Comparison of ENCODE assay signal across 8 cellular contexts in the genomic region with DNA sequence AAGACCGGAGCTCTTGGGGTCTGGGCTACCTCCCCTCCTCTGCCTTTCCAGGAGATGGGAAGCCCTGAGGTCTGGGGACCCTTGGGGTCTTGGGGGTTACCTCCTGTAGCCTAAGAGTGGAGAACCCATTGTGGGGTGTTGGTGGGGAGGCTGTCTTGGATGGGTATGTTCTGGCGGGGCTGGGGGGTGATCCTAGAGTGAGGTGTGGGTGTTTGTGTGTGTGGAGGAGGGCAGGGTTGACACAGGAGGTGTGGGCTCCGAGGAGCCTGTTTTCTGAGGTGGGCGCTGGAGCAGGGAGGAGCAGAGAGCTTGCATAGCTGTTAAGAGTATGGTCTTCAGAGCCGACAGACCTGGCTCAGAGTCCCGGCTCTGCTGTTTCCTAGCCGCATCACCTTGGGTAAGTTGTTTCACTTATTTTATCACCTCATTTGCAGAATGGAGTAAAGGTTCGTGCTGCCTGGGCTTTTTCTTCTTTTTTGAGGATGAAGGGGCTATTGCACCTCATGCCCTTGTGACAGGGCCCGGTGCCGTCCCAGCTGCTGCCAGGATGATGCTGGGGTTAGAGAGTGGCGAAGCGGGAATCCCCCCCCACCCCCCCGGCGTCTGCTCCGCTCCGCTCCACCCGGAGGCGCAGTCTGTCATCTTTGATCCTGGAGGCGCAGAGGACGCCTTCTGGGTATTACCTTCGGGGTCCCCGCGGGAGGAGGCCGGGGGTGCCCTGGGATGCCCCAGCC. TPM values are rescaled to one million over a fixed set of nuclear protein-coding genes. Genes with fewer than 3 reads are reported as not detected.
A peak's percentile ranks its signal among the peaks of the same experiment; 100 is the strongest.
DNase-seq lines count a peak whose midpoint lies in the region; ATAC-seq, FAIRE-seq and TF ChIP-seq lines count a peak whose summit lies in the region.

No MANE protein-coding gene starts in this region.

- H4K20me1 ChIP-seq in astrocyte (ENCODE audit: insufficient read depth, low read length): peaks cover 91% of the 10 kb centered on the region

- TF ChIP-seq CTCF in A549 (IDR thresholded peaks at IDR 0.05) (no peak), astrocyte (IDR thresholded peaks at IDR 0.05; ENCODE audit: insufficient read depth, low read depth, low read length) (no peak), mesothelial cell of epicardium (IDR thresholded peaks at IDR 0.05; ENCODE audit: unreplicated experiment) (no peak)

- H3K36me3 ChIP-seq in astrocyte (ENCODE audit: insufficient read depth, low read length): no peaks in the 10 kb centered on the region

- H3K36me3 Mint-ChIP-seq in astrocyte (ENCODE audit: low read depth, unreplicated experiment) (peaks cover 6% of the 10 kb centered on the region), mesothelial cell of epicardium (peaks cover 2% of the 10 kb centered on the region)

- H2AFZ ChIP-seq in astrocyte (ENCODE audit: low read depth, low read length): peak overlapping the region; percentile 67

- POLR2A ChIA-PET in A549 (lab: Yijun Ruan, JAX): no interaction called here

- no peaks in the 10 kb centered on the region for H3K9me3 ChIP-seq in A549
- H3K9me3 ChIP-seq in astrocyte (ENCODE audit: insufficient read depth, low read depth, low read length): no peaks in the 10 kb centered on the region

- TF ChIP-seq POLR2A in A549 (IDR thresholded peaks at IDR 0.05; ENCODE audit: low read length): no peak

- peak overlapping the region; percentile 81 for H3K4me3 Mint-ChIP-seq in astrocyte (ENCODE audit: unreplicated experiment)
- H3K4me3 Mint-ChIP-seq in mesothelial cell of epicardium: peak overlapping the region; percentile 60

- no peak for TF ChIP-seq EP300 in A549 (IDR thresholded peaks at IDR 0.05)

- CTCF ChIA-PET in A549 (lab: Yijun Ruan, JAX): interaction anchor here (1.9 to 2.1 kb wide), 2 partner anchors 149 to 178 kb away, joined by 7 to 9 read pairs; no protein-coding TSS in a partner anchor

- H3K9me3 Mint-ChIP-seq in astrocyte (ENCODE audit: unreplicated experiment) (no peaks in the 10 kb centered on the region), mesothelial cell of epicardium (no peaks in the 10 kb centered on the region)

- ATAC-seq in A549 (peak in 1 of 2 experiments; percentile 31; a peak in 4 of 6 replicates), GM18870 (IDR thresholded peaks at IDR 0.05; ENCODE audit: unreplicated experiment) (peak; percentile 41), HG03108 (IDR thresholded peaks at IDR 0.05; ENCODE audit: unreplicated experiment) (peak; percentile 39)

- H3K79me2 ChIP-seq in astrocyte (ENCODE audit: insufficient read depth, low read length): peaks cover 71% of the 10 kb centered on the region

- FAIRE-seq in A549 (lab: Jason Lieb, UNC) (no peak), astrocyte (lab: Jason Lieb, UNC) (no peak)

- H3K4me2 ChIP-seq in A549 (peak overlapping the region; percentile 64), astrocyte (ENCODE audit: low read length) (peak overlapping the region; percentile 99)

- no peaks in the 10 kb centered on the region for H3K27me3 Mint-ChIP-seq in astrocyte (ENCODE audit: low read depth, unreplicated experiment)
- no peaks in the 10 kb centered on the region for H3K27me3 Mint-ChIP-seq in mesothelial cell of epicardium (ENCODE audit: low read depth)

- H3K4me1 ChIP-seq in A549 (peaks cover 27% of the 10 kb centered on the region), astrocyte (ENCODE audit: insufficient read depth, low read length) (peaks cover 42% of the 10 kb centered on the region)

- H3K4me3 ChIP-seq in A549 (peak overlapping the region; percentile 35; the same call in 2 of the 3 replicates), astrocyte (ENCODE audit: insufficient read depth, low read depth, low read length) (peak overlapping the region; percentile 79)

- no peaks in the 10 kb centered on the region for H3K27me3 ChIP-seq in astrocyte (ENCODE audit: insufficient read depth, low read length)

- no peak for TF ChIP-seq RAD21 in A549 (conservative IDR thresholded peaks at IDR 0.05 in 1 of 2, IDR thresholded peaks at IDR 0.05 in 1 of 2)

- peak overlapping the region; percentile 23 for H3K9ac ChIP-seq in astrocyte (ENCODE audit: low read length)

- H3K4me1 Mint-ChIP-seq in astrocyte (ENCODE audit: low read depth, unreplicated experiment) (peaks cover 53% of the 10 kb centered on the region), mesothelial cell of epicardium (peaks cover 80% of the 10 kb centered on the region)

- WGBS in A549 (ENCODE audit: missing lambda C conversion rate): 71% methylated on average over 20 of the region's 24 CpGs

- no peak overlapping the region for H3K27ac Mint-ChIP-seq in astrocyte (ENCODE audit: unreplicated experiment)
- peak overlapping the region; percentile 34 for H3K27ac Mint-ChIP-seq in mesothelial cell of epicardium

- H3K27ac ChIP-seq in A549 (peak overlapping the region in 1 of 2 experiments; percentile 61; a peak in 2 of 6 replicates), astrocyte (ENCODE audit: low read depth, low read length) (no peak overlapping the region)

- DNase-seq in A549 (ENCODE audit: low read depth in 1 of 2, low spot score in 1 of 2) (no peak), astrocyte (ENCODE audit: low read depth) (no peak), mesothelial cell of epicardium (ENCODE audit: low spot score in 2 of 2, unreplicated experiment in 2 of 2) (no peak), cerebellum (ENCODE audit: low spot score) (no peak)
- DNase-seq in central memory CD4-positive, alpha-beta T cell: no peak
- DNase-seq in stimulated activated CD4-positive, alpha-beta T cell treated with anti-CD3 and anti-CD28 coated beads, Interleukin-12 subunit alpha, Interleukin-12 subunit beta, amount 100 ng/mL, for 4 hours: no peak

TF ChIP-seq in A549, 52 proteins besides CTCF, POLR2A, EP300 and RAD21:
- TF ChIP-seq, protein P1, sequence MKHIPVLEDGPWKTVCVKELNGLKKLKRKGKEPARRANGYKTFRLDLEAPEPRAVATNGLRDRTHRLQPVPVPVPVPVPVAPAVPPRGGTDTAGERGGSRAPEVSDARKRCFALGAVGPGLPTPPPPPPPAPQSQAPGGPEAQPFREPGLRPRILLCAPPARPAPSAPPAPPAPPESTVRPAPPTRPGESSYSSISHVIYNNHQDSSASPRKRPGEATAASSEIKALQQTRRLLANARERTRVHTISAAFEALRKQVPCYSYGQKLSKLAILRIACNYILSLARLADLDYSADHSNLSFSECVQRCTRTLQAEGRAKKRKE (CRISPR knock-in tag; IDR thresholded peaks at IDR 0.05; ENCODE audit: low read depth): no peak
- TF ChIP-seq, protein P2, sequence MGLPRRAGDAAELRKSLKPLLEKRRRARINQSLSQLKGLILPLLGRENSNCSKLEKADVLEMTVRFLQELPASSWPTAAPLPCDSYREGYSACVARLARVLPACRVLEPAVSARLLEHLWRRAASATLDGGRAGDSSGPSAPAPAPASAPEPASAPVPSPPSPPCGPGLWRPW (IDR thresholded peaks at IDR 0.05): no peak
- no peak for TF ChIP-seq RFX5 (IDR thresholded peaks at IDR 0.05)
- TF ChIP-seq ZC3H11A (IDR thresholded peaks at IDR 0.05): no peak

RNA-seq across cellular contexts. Expression of a gene that starts 17.2 kb away (rescaled TPM):
- 6.1 and 7.5 TPM in 2 replicates for polyA plus RNA-seq in A549 (2011; rRNA removed)
- 3.0 and 3.6 TPM in 2 replicates for polyA plus RNA-seq in A549 (2012; cell fraction: cytosol; rRNA removed)
- 9.1 and 9.5 TPM in 2 replicates for polyA plus RNA-seq in A549 (2012; cell fraction: nucleus; rRNA removed)
- 4.5 to 5.2 TPM (median 4.6 TPM) in 3 replicates for polyA plus RNA-seq in A549 (2017; fragmentation: RNase III; extraction: RNeasy Plus Mini Kit Qiagen cat#74134 plus additional on column Dnase treatment)
- polyA minus RNA-seq in A549 (2011; rRNA and poly(A)+ RNA removed): 7.8 and 10.6 TPM in 2 replicates
- 32.8 and 39.9 TPM in 2 replicates for total RNA-seq in astrocyte
- total RNA-seq in mesothelial cell of epicardium: 39.6 to 42.6 TPM (median 41.2 TPM) in 3 replicates
- 22.0 TPM for total RNA-seq in cerebellum
